15 cellular contexts compared by ENCODE assay signal in genomic region chr3:138889792-138890191, GRCh38. TPM values are rescaled to one million over a fixed set of nuclear protein-coding genes. Genes with fewer than 3 reads are reported as not detected.
DNase-seq lines count a peak whose midpoint lies in the region; ATAC-seq and TF ChIP-seq lines count a peak whose summit lies in the region.
"Had no signal": no experiment of that assay in that cellular context is flagged by ENCODE, and none has a peak within 500 bp of the region (broad histone marks: within the 10 kb centered on the region; RNA-seq: fewer than 3 reads in every experiment).

No MANE protein-coding gene starts in this region.

- no peak overlapping the region for H2AFZ ChIP-seq in GM23338

- H3K9me2 ChIP-seq in GM23338 (ENCODE audit: insufficient read depth) = no peaks in the 10 kb centered on the region

- peak; percentile 43; the same call in 2 of the 3 replicates for ATAC-seq in GM23338
- no peak for ATAC-seq in GM19452 (IDR thresholded peaks at IDR 0.05; ENCODE audit: unreplicated experiment)
- ATAC-seq: A549, HCT116 had no signal

- H4K20me1 ChIP-seq in GM23338 (replicated peaks; ENCODE audit: insufficient read depth) = no peaks in the 10 kb centered on the region

- no peak for DNase-seq in GM23338 (ENCODE audit: low spot score)
- peak; percentile 15 for DNase-seq in MG63
- DNase-seq in spleen = no peak
- no peak for DNase-seq in epidermal melanocyte (ENCODE audit: insufficient read length, low spot score)
- no peak for DNase-seq in NCI-H510A treated with DMSO at 0.1 percent for 48 hours (lab: John Stamatoyannopoulos, UW)
- DNase-seq: BE2C; Caco-2; CD8-positive, alpha-beta memory T cell; DND-41; GF-D8 had no signal

- H3K27ac ChIP-seq in GM23338 (ENCODE audit: low read depth) (no peak overlapping the region), spleen (peak overlapping the region in 5 of 8 donors; percentile 26 to 84 (median 58))
- H3K27ac ChIP-seq: A549 had no signal

- peaks cover 10% of the 10 kb centered on the region for H3K27me3 Mint-ChIP-seq in GM23338 (ENCODE audit: insufficient read depth, low read depth, poor library complexity)
- no peaks in the 10 kb centered on the region for H3K27me3 Mint-ChIP-seq in dendritic cell treated with granulocyte-macrophage colony-stimulating factor and Interleukin-4, amounts not matched to agents 40 ng/mL and 50 ng/mL, for 4 days

- H3K4me2 ChIP-seq in GM23338 = no peak overlapping the region
- H3K4me2 ChIP-seq: A549 had no signal

- TF ChIP-seq CTCF in GM23338 (conservative IDR thresholded peaks at IDR 0.05; ENCODE audit: low read depth in 2 of 2) (no peak), spleen (IDR thresholded peaks at IDR 0.05 in 8 of 11, conservative IDR thresholded peaks at IDR 0.05 in 3 of 11) (no peak)

- WGBS in spleen, 5 donors = 85 to 100% (median 96%) methylated on average over 3 of the region's 3 CpGs

- H3K4me1 Mint-ChIP-seq in GM23338 = peaks cover 2% of the 10 kb centered on the region; the same call in 2 of the 3 replicates
- H3K4me1 Mint-ChIP-seq in dendritic cell treated with granulocyte-macrophage colony-stimulating factor and Interleukin-4, amounts not matched to agents 40 ng/mL and 50 ng/mL, for 4 days (ENCODE audit: low read depth) = peaks cover 28% of the 10 kb centered on the region
- H3K4me1 Mint-ChIP-seq: CD8-positive, alpha-beta memory T cell had no signal

- TF ChIP-seq POLR2A in spleen (IDR thresholded peaks at IDR 0.05) = no peak

- no peak overlapping the region for H3K4me3 Mint-ChIP-seq in GM23338
- H3K4me3 Mint-ChIP-seq in dendritic cell treated with granulocyte-macrophage colony-stimulating factor and Interleukin-4, amounts not matched to agents 40 ng/mL and 50 ng/mL, for 4 days = no peak overlapping the region
- H3K4me3 Mint-ChIP-seq: CD8-positive, alpha-beta memory T cell had no signal

- H3K9me3 ChIP-seq in MG63 (0 out of 2 replicates have a peak, but pooled peaks cover 3% of the 10 kb centered on the region), spleen (no peaks in the 10 kb centered on the region)
- H3K9me3 ChIP-seq: A549, BE2C, Caco-2 had no signal

- no peaks in the 10 kb centered on the region for H3K79me2 ChIP-seq in GM23338 (replicated peaks; ENCODE audit: insufficient read depth)

- H3K4me3 ChIP-seq in GM23338 (no peak overlapping the region), MG63 (no peak overlapping the region), spleen (peak overlapping the region in 1 of 8 donors; percentile 2)
- H3K4me3 ChIP-seq: A549 had no signal

- H3K4me1 ChIP-seq in GM23338 (ENCODE audit: insufficient read depth) (no peaks in the 10 kb centered on the region), spleen (peaks cover 0 to 34% (median 8%) of the 10 kb centered on the region in 6 donors)
- H3K4me1 ChIP-seq: A549, BE2C, Caco-2 had no signal

- no peaks in the 10 kb centered on the region for H3K36me3 Mint-ChIP-seq in GM23338 (ENCODE audit: low read depth)
- H3K36me3 Mint-ChIP-seq in dendritic cell treated with granulocyte-macrophage colony-stimulating factor and Interleukin-4, amounts not matched to agents 40 ng/mL and 50 ng/mL, for 4 days (ENCODE audit: low read depth) = no peaks in the 10 kb centered on the region

- no peak overlapping the region for H3K27ac Mint-ChIP-seq in GM23338
- H3K27ac Mint-ChIP-seq in dendritic cell treated with granulocyte-macrophage colony-stimulating factor and Interleukin-4, amounts not matched to agents 40 ng/mL and 50 ng/mL, for 4 days = peak overlapping the region; percentile 92

- no peaks in the 10 kb centered on the region for H3F3A ChIP-seq in GM23338 (replicated peaks; ENCODE audit: low read depth)

- H3K27me3 ChIP-seq in GM23338 (ENCODE audit: insufficient read depth) (no peaks in the 10 kb centered on the region), MG63 (no peaks in the 10 kb centered on the region), spleen (replicated peaks in 1 of 7) (no peaks in the 10 kb centered on the region)
- H3K27me3 ChIP-seq: BE2C had no signal

- H3K36me3 ChIP-seq in GM23338 (ENCODE audit: insufficient read depth) (no peaks in the 10 kb centered on the region), MG63 (no peaks in the 10 kb centered on the region), spleen (no peaks in the 10 kb centered on the region)
- H3K36me3 ChIP-seq: BE2C had no signal

- intact Hi-C loops in dendritic cell treated with granulocyte-macrophage colony-stimulating factor and Interleukin-4, amounts not matched to agents 40 ng/mL and 50 ng/mL, for 4 days (cut with micrococcal nuclease) = loop anchor here (2.0 kb wide), 1 partner anchor 55 kb away; the partner anchor contains the start of gene PIK3CB
- intact Hi-C loops in spleen (cut with DNase I; ENCODE audit: low total_unique reads) = no loop called here

- no peaks in the 10 kb centered on the region for H3K9me3 Mint-ChIP-seq in GM23338
- no peaks in the 10 kb centered on the region for H3K9me3 Mint-ChIP-seq in dendritic cell treated with granulocyte-macrophage colony-stimulating factor and Interleukin-4, amounts not matched to agents 40 ng/mL and 50 ng/mL, for 4 days
- H3K9me3 Mint-ChIP-seq: CD8-positive, alpha-beta memory T cell had no signal

TF ChIP-seq in GM23338, 12 proteins besides CTCF, POLR2A, EP300 and RAD21 (continues in another document):
- no peak for TF ChIP-seq EZH2 (IDR thresholded peaks at IDR 0.05; ENCODE audit: low read depth, unreplicated experiment)
- no peak for TF ChIP-seq ZNF462 (CRISPR knock-in tag; IDR thresholded peaks at IDR 0.05)

RNA-seq across cellular contexts. Expression of gene PIK3CB, which starts 55.1 kb away (rescaled TPM):
- 32.1 and 32.4 TPM in 2 replicates for total RNA-seq in GM23338 (2014; rRNA removed; shearing (Covaris generic))
- polyA plus RNA-seq in GM23338 (2016; fragmentation: Nextera tagmentation; extraction: Ambion mirVana) (11.7 and 13.3 TPM in 2 replicates), spleen (1 to 10 TPM; 4.6 to 9.1 (median 5.1) TPM)
- 40.9 and 45.6 TPM in 2 replicates for total RNA-seq in MG63 (2014; rRNA removed; shearing (Covaris generic); ENCODE audit: low replicate concordance)
- 10 to 100 TPM; 25.8 to 43.8 (median 37.9) TPM for total RNA-seq in spleen

RNA-seq across cellular contexts. Expression of gene FOXL2, which starts 57.1 kb away (rescaled TPM):
- total RNA-seq in GM23338 (2014; rRNA removed; shearing (Covaris generic)) = 2.3 and 3.5 TPM in 2 replicates
- polyA plus RNA-seq in GM23338 (2016; fragmentation: Nextera tagmentation; extraction: Ambion mirVana) = 0.89 and 1.2 TPM in 2 replicates
- not detected in 2 replicates for total RNA-seq in MG63 (2014; rRNA removed; shearing (Covaris generic); ENCODE audit: low replicate concordance)
- not detected for total RNA-seq in spleen
- not detected for polyA plus RNA-seq in spleen
- total RNA-seq: CD8-positive, alpha-beta memory T cell; HT1080 had no signal
- polyA plus RNA-seq: CD8-positive, alpha-beta memory T cell had no signal

RNA-seq across cellular contexts. Expression of gene FOXL2NB, which starts 57.2 kb away (rescaled TPM):
- total RNA-seq in GM23338 (2014; rRNA removed; shearing (Covaris generic)) = 10.0 and 15.6 TPM in 2 replicates
- polyA plus RNA-seq in GM23338 (2016; fragmentation: Nextera tagmentation; extraction: Ambion mirVana) (9.3 and 11.2 TPM in 2 replicates), spleen (under 1 TPM in 1 of 3 donors, not detected in 2; 0.04 TPM)
- not detected in 2 replicates for total RNA-seq in MG63 (2014; rRNA removed; shearing (Covaris generic); ENCODE audit: low replicate concordance)
- total RNA-seq in spleen = not detected
- total RNA-seq: CD8-positive, alpha-beta memory T cell; HT1080 had no signal
- polyA plus RNA-seq: CD8-positive, alpha-beta memory T cell had no signal

Comparison
In these comparisons a context has a peak if more than half of its experiments do, and no peak if none do; other contexts are left out.
1. RNA of gene FOXL2NB, which starts 57.2 kb away (total RNA-seq): 10.0 to 15.6 TPM in GM23338; not detected in MG63 and not detected in spleen; every median in the first group is over 10 times any median in the second.